ENCODE assay signal across 13 cellular contexts in genomic region chr22:27669798-27670599, GRCh38.
DNase-seq lines count a peak whose midpoint lies in the region; ATAC-seq, FAIRE-seq and TF ChIP-seq lines count a peak whose summit lies in the region.
"Had no signal": no experiment of that assay in that cellular context is flagged by ENCODE, and none has a peak within 500 bp of the region (broad histone marks: within the 10 kb centered on the region; RNA-seq: fewer than 3 reads in every experiment).

No MANE protein-coding gene starts in this region.

- H3K4me1 Mint-ChIP-seq in chondrocyte (ENCODE audit: low read depth), result peaks cover 62% of the 10 kb centered on the region
- H3K4me1 Mint-ChIP-seq in type B pancreatic cell (ENCODE audit: unreplicated experiment), result peaks cover 41% of the 10 kb centered on the region

- FAIRE-seq in kidney (lab: Jason Lieb, UNC), result no peak
- FAIRE-seq: GM12891 had no signal

- H3K9me3 Mint-ChIP-seq in chondrocyte (ENCODE audit: low read depth) (peaks cover 5% of the 10 kb centered on the region), type B pancreatic cell (peaks cover 8% of the 10 kb centered on the region)

- H3K36me3 ChIP-seq in cardiac muscle cell (no peaks in the 10 kb centered on the region), kidney (ENCODE audit: control insufficient read depth in 1 of 2, insufficient read depth in 2 of 2, low read length in 2 of 2) (no peaks in the 10 kb centered on the region)
- H3K36me3 ChIP-seq: thoracic aorta had no signal

- DNase-seq in cardiac muscle cell (ENCODE audit: low read depth in 1 of 2, low spot score in 1 of 2) (peak in 1 of 2 donors; percentile 24), left cardiac atrium (no peak), chondrocyte (ENCODE audit: low spot score) (no peak), kidney (no peak), type B pancreatic cell (ENCODE audit: extremely low spot score, unreplicated experiment) (no peak), NCI-H2171 treated with DMSO at 0.1 percent for 48 hours (lab: John Stamatoyannopoulos, UW) (no peak), SHP77 (lab: John Stamatoyannopoulos, UW) (no peak)
- DNase-seq: DMS153, MM.1S, NCI-H510A had no signal

- no peak for ATAC-seq in left cardiac atrium
- ATAC-seq in GM21529 (IDR thresholded peaks at IDR 0.05; ENCODE audit: unreplicated experiment), result no peak

- H3K36me3 Mint-ChIP-seq in chondrocyte (ENCODE audit: low read depth) (peaks cover 2% of the 10 kb centered on the region), type B pancreatic cell (peaks cover 7% of the 10 kb centered on the region)

- H3K27ac ChIP-seq in cardiac muscle cell, result peak overlapping the region; percentile 99
- H3K27ac ChIP-seq in kidney (ENCODE audit: low read depth in 2 of 2, low read length in 2 of 2), result peak overlapping the region; percentile 4 to 43
- H3K27ac ChIP-seq: thoracic aorta had no signal

- TF ChIP-seq CTCF in cardiac muscle cell (IDR thresholded peaks at IDR 0.05; ENCODE audit: low read depth, low read length), result no peak
- TF ChIP-seq CTCF in chondrocyte (IDR thresholded peaks at IDR 0.05), result no peak
- TF ChIP-seq CTCF in kidney (IDR thresholded peaks at IDR 0.05; ENCODE audit: borderline replicate concordance, extremely low read depth, insufficient read depth), result no peak
- no peak for TF ChIP-seq CTCF in type B pancreatic cell (conservative IDR thresholded peaks at IDR 0.05)

- no peak overlapping the region for H3K4me3 ChIP-seq in cardiac muscle cell
- no peak overlapping the region for H3K4me3 ChIP-seq in kidney (ENCODE audit: low read length in 2 of 2)
- H3K4me3 ChIP-seq: thoracic aorta had no signal

- H3K4me1 ChIP-seq in cardiac muscle cell (ENCODE audit: low read depth) (peaks cover 33% of the 10 kb centered on the region), kidney (ENCODE audit: control insufficient read depth in 1 of 2, insufficient read depth in 1 of 2, low read depth in 1 of 2, low read length in 2 of 2) (peaks cover 0 to 3% of the 10 kb centered on the region in 2 donors)

- intact Hi-C loops in left cardiac atrium (cut with DNase I), result no loop called here
- intact Hi-C loops in kidney (cut with DNase I), result no loop called here

- H3K27me3 Mint-ChIP-seq in chondrocyte (ENCODE audit: low read depth) (no peaks in the 10 kb centered on the region), type B pancreatic cell (no peaks in the 10 kb centered on the region)

- H3K9me3 ChIP-seq in cardiac muscle cell (ENCODE audit: low read depth) (no peaks in the 10 kb centered on the region), kidney (ENCODE audit: control insufficient read depth in 1 of 2, low read length in 2 of 2) (peaks cover 4 to 5% of the 10 kb centered on the region in 2 donors)
- H3K9me3 ChIP-seq: thoracic aorta had no signal

- peak overlapping the region; percentile 89 for H3K27ac Mint-ChIP-seq in chondrocyte (ENCODE audit: unreplicated experiment)
- peak overlapping the region; percentile 58 for H3K27ac Mint-ChIP-seq in type B pancreatic cell

- no peaks in the 10 kb centered on the region for H3K27me3 ChIP-seq in cardiac muscle cell

- no peak overlapping the region for H3K9ac ChIP-seq in kidney (ENCODE audit: low read length in 2 of 2)

- H3K4me3 Mint-ChIP-seq in chondrocyte (ENCODE audit: unreplicated experiment), result no peak overlapping the region
- H3K4me3 Mint-ChIP-seq in type B pancreatic cell, result peak overlapping the region; percentile 17
